ENCODE assay signal across 6 cellular contexts in the genomic region with DNA sequence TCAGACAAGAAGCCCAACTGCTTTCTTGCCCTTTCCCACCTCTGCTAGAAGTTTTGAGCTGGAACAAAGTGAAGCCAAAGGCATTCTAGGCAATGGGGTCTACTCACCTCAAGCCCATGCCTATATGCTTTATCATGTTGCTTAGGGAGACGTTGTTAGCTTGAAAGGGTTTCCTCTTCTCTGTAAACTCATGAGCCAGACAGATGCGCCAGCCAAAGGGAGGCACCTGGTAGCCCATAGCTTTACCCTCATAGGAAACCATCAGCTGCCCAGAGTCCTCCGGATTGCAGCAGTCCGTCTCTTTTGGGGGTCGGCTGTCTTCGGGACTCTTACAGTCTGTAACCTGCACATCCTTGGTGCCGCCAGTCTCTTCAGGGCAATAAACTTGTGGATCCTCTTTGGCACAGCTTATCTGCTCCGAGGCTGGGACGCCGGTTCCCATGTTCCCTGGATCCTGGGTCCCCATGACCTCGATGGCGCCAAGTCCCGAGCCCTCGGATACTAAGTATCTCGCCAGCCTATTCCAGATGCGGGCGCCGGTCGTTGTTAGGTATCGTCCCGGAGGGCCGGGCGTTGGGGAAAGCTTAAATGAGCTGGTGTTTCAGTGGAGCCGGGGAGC. TPM values are rescaled to one million over a fixed set of nuclear protein-coding genes. Genes with fewer than 3 reads are reported as not detected.
DNase-seq lines count a peak whose midpoint lies in the region; TF ChIP-seq lines count a peak whose summit lies in the region.

No MANE protein-coding gene starts in this region.

- CTCF ChIA-PET in AG04449 (lab: Yijun Ruan, JAX) = interaction anchor here (0.8 to 8.0 kb wide), 15 partner anchors 8 to 632 kb away, joined by 3 to 130 read pairs (median 4); partner anchors contain the start of genes ATOSB, CREB3 and TLN1

- H3K4me3 Mint-ChIP-seq in stimulated activated naive CD8-positive, alpha-beta T cell treated with anti-CD3 and anti-CD28 coated beads, Interleukin-15, Interleukin-2, amounts not matched to agents 100 ng/mL and 50 ng/mL, for 24 hours = peak overlapping the region; percentile 87

- H3K4me1 Mint-ChIP-seq in stimulated activated naive CD8-positive, alpha-beta T cell treated with anti-CD3 and anti-CD28 coated beads, Interleukin-15, Interleukin-2, amounts not matched to agents 100 ng/mL and 50 ng/mL, for 24 hours (ENCODE audit: low read depth) = peaks cover 42% of the 10 kb centered on the region

- TF ChIP-seq POLR2A in esophagus muscularis mucosa (IDR thresholded peaks at IDR 0.05; ENCODE audit: low read depth) = no peak

- H3K9me3 Mint-ChIP-seq in stimulated activated naive CD8-positive, alpha-beta T cell treated with anti-CD3 and anti-CD28 coated beads, Interleukin-15, Interleukin-2, amounts not matched to agents 100 ng/mL and 50 ng/mL, for 24 hours = no peaks in the 10 kb centered on the region

- H3K36me3 ChIP-seq in MG63 (peaks cover 86% of the 10 kb centered on the region), esophagus muscularis mucosa (peaks cover 43 to 50% (median 47%) of the 10 kb centered on the region in 4 donors)

- H3K9me3 ChIP-seq in MG63 (no peaks in the 10 kb centered on the region), esophagus muscularis mucosa (no peaks in the 10 kb centered on the region)

- POLR2A ChIA-PET in AG04449 (lab: Yijun Ruan, JAX) = interaction anchor here (0.6 to 5.6 kb wide), 5 partner anchors 13 to 356 kb away, joined by 3 to 54 read pairs (median 3); partner anchors contain the start of genes CREB3 and TLN1

- peak overlapping the region; percentile 89 for H3K4me3 ChIP-seq in AG04449 (ENCODE audit: low read depth, low read length)
- peak overlapping the region; percentile 98 for H3K4me3 ChIP-seq in MG63
- peak overlapping the region; percentile 64 to 90 (median 84) for H3K4me3 ChIP-seq in esophagus muscularis mucosa

- peaks cover 50 to 72% (median 61%) of the 10 kb centered on the region in 4 donors for H3K4me1 ChIP-seq in esophagus muscularis mucosa

- no peak for DNase-seq in AG04449 (ENCODE audit: low read depth, low spot score)
- DNase-seq in MG63 = no peak
- DNase-seq in esophagus muscularis mucosa (ENCODE audit: extremely low spot score) = no peak
- no peak for DNase-seq in NCI-H2107 (lab: John Stamatoyannopoulos, UW)
- no peak for DNase-seq in HuH-7.5 (ENCODE audit: low spot score)

- intact Hi-C loops in esophagus muscularis mucosa (cut with DNase I) = no loop called here

- H3K27ac ChIP-seq in esophagus muscularis mucosa (replicated peaks in 1 of 4) = peak overlapping the region; percentile 88 to 93 (median 91)

- no peak for TF ChIP-seq EP300 in esophagus muscularis mucosa (IDR thresholded peaks at IDR 0.05)

- TF ChIP-seq CTCF in AG04449 (IDR thresholded peaks at IDR 0.05; ENCODE audit: insufficient read depth, low read length, missing control alignments) (no peak), esophagus muscularis mucosa (IDR thresholded peaks at IDR 0.05) (no peak)

- under 1% methylated on average over 23 of the region's 24 CpGs for WGBS in esophagus muscularis mucosa

- no peaks in the 10 kb centered on the region for H3K27me3 Mint-ChIP-seq in stimulated activated naive CD8-positive, alpha-beta T cell treated with anti-CD3 and anti-CD28 coated beads, Interleukin-15, Interleukin-2, amounts not matched to agents 100 ng/mL and 50 ng/mL, for 24 hours

- peaks cover 30% of the 10 kb centered on the region for H3K36me3 Mint-ChIP-seq in stimulated activated naive CD8-positive, alpha-beta T cell treated with anti-CD3 and anti-CD28 coated beads, Interleukin-15, Interleukin-2, amounts not matched to agents 100 ng/mL and 50 ng/mL, for 24 hours (ENCODE audit: low read depth)

- H3K27me3 ChIP-seq in MG63 (no peaks in the 10 kb centered on the region), esophagus muscularis mucosa (no peaks in the 10 kb centered on the region)

- H3K27ac Mint-ChIP-seq in stimulated activated naive CD8-positive, alpha-beta T cell treated with anti-CD3 and anti-CD28 coated beads, Interleukin-15, Interleukin-2, amounts not matched to agents 100 ng/mL and 50 ng/mL, for 24 hours = peak overlapping the region; percentile 53

RNA-seq across cellular contexts. Expression of gene GBA2, which starts 0.7 kb away (rescaled TPM):
- 32.7 and 58.6 TPM in 2 replicates for total RNA-seq in MG63 (2014; rRNA removed; shearing (Covaris generic); ENCODE audit: low replicate concordance)
- total RNA-seq in esophagus muscularis mucosa = 10 to 100 TPM; 44.0 to 67.8 (median 55.5) TPM

RNA-seq across cellular contexts. Expression of gene RGP1, which starts 0.7 kb away (rescaled TPM):
- 25.9 and 33.7 TPM in 2 replicates for total RNA-seq in MG63 (2014; rRNA removed; shearing (Covaris generic); ENCODE audit: low replicate concordance)
- total RNA-seq in esophagus muscularis mucosa = 10 to 100 TPM; 22.0 to 31.8 (median 26.8) TPM

RNA-seq across cellular contexts. Expression of gene MSMP, which starts 5.7 kb away (rescaled TPM):
- total RNA-seq in MG63 (2014; rRNA removed; shearing (Covaris generic); ENCODE audit: low replicate concordance) = not detected in 2 replicates
- total RNA-seq in esophagus muscularis mucosa = 1 to 10 TPM in 1 of 4 donors, not detected in 3; 1.3 TPM

RNA-seq across cellular contexts. Expression of gene CREB3, which starts 15.9 kb away (rescaled TPM):
- 168 and 170 TPM in 2 replicates for total RNA-seq in MG63 (2014; rRNA removed; shearing (Covaris generic); ENCODE audit: low replicate concordance)
- total RNA-seq in esophagus muscularis mucosa = 10 to 100 TPM; 65.6 to 97.3 (median 85.4) TPM

RNA-seq across cellular contexts. Expression of gene TLN1, which starts 16.4 kb away (rescaled TPM):
- 453 and 652 TPM in 2 replicates for total RNA-seq in MG63 (2014; rRNA removed; shearing (Covaris generic); ENCODE audit: low replicate concordance)
- 1,000 to 10,000 TPM in 3 of 4 donors, 100 to 1,000 TPM in 1; 934 to 1,435 (median 1,196) TPM for total RNA-seq in esophagus muscularis mucosa
